ENCODE assay signal across 12 cellular contexts in genomic region chr20:35702051-35702823, GRCh38. TPM values are rescaled to one million over a fixed set of nuclear protein-coding genes. Genes with fewer than 3 reads are reported as not detected.
DNase-seq lines count a peak whose midpoint lies in the region; ATAC-seq and TF ChIP-seq lines count a peak whose summit lies in the region.
"Had no signal": no experiment of that assay in that cellular context is flagged by ENCODE, and none has a peak within 500 bp of the region (broad histone marks: within the 10 kb centered on the region; RNA-seq: fewer than 3 reads in every experiment).

No MANE protein-coding gene starts in this region.

- DNase-seq in activated T-cell treated with anti-CD3 and anti-CD28 coated beads, Interleukin-2, amount 50 U/mL, for 4 hours: no peak
- no peak for DNase-seq in activated T-cell treated with anti-CD3 and anti-CD28 coated beads, Interleukin-2, amount 50 U/mL, for 1 hour
- DNase-seq in SJCRH30 (peak; percentile 31 to 35), esophagus muscularis mucosa (ENCODE audit: extremely low spot score) (no peak), germinal center (ENCODE audit: low spot score) (no peak), SIG-M5 treated with dmso at 0.1 percent for 504 hours (lab: John Stamatoyannopoulos, UW; ENCODE audit: unreplicated experiment) (no peak)
- DNase-seq in stimulated activated naive B cell treated with anti-CD40 and anti-IgM and Interleukin-4, amounts not matched to agents 10 μg/mL and 1 μg/mL and 100 μg/mL, for 72 hours: no peak
- DNase-seq: amygdala, substantia nigra had no signal

- peaks cover 38% of the 10 kb centered on the region for H3K36me3 Mint-ChIP-seq in activated T-cell treated with anti-CD3 and anti-CD28 coated beads, Interleukin-2, amount 50 U/mL, for 4 hours (ENCODE audit: insufficient read depth)
- H3K36me3 Mint-ChIP-seq in stimulated activated naive B cell treated with anti-CD40 and anti-IgM and Interleukin-4, amounts not matched to agents 10 μg/mL and 1 μg/mL and 100 μg/mL, for 72 hours: peaks cover 29 to 56% of the 10 kb centered on the region in 2 donors

- H3K27me3 ChIP-seq in SJCRH30: no peaks in the 10 kb centered on the region
- no peaks in the 10 kb centered on the region for H3K27me3 ChIP-seq in esophagus muscularis mucosa

- WGBS in esophagus muscularis mucosa: 72% methylated on average over 12 of the region's 12 CpGs

- peak overlapping the region; percentile 79 for H3K27ac Mint-ChIP-seq in stimulated activated naive B cell treated with anti-CD40 and anti-IgM and Interleukin-4, amounts not matched to agents 10 μg/mL and 1 μg/mL and 100 μg/mL, for 72 hours

- peak overlapping the region; percentile 43 for H3K4me3 Mint-ChIP-seq in activated T-cell treated with anti-CD3 and anti-CD28 coated beads, Interleukin-2, amount 50 U/mL, for 4 hours
- no peak overlapping the region for H3K4me3 Mint-ChIP-seq in stimulated activated naive B cell treated with anti-CD40 and anti-IgM and Interleukin-4, amounts not matched to agents 10 μg/mL and 1 μg/mL and 100 μg/mL, for 72 hours

- ATAC-seq in activated T-cell treated with anti-CD3 and anti-CD28 coated beads, Interleukin-2, amount 50 U/mL, for 4 hours: no peak
- ATAC-seq in stimulated activated naive B cell treated with anti-CD40 and anti-IgM and Interleukin-4, amounts not matched to agents 10 μg/mL and 1 μg/mL and 100 μg/mL, for 72 hours (replicated peaks): no peak
- no peak for ATAC-seq in GM19324 (IDR thresholded peaks at IDR 0.05; ENCODE audit: low FRiP score, unreplicated experiment)
- ATAC-seq: sciatic nerve had no signal

- intact Hi-C loops in esophagus muscularis mucosa (cut with DNase I): loop anchor here (10.0 kb wide), 1 partner anchor 183 kb away; no protein-coding TSS in a partner anchor

- H3K4me1 Mint-ChIP-seq in activated T-cell treated with anti-CD3 and anti-CD28 coated beads, Interleukin-2, amount 50 U/mL, for 4 hours (ENCODE audit: low read depth): peaks cover 25% of the 10 kb centered on the region
- peaks cover 22 to 32% of the 10 kb centered on the region in 2 donors for H3K4me1 Mint-ChIP-seq in stimulated activated naive B cell treated with anti-CD40 and anti-IgM and Interleukin-4, amounts not matched to agents 10 μg/mL and 1 μg/mL and 100 μg/mL, for 72 hours

- H3K4me3 ChIP-seq in SJCRH30 (no peak overlapping the region), esophagus muscularis mucosa (no peak overlapping the region)

- H3K4me1 ChIP-seq in SJCRH30 (peaks cover 17% of the 10 kb centered on the region), esophagus muscularis mucosa (peaks cover 19 to 47% (median 30%) of the 10 kb centered on the region in 4 donors)

- H3K9me3 Mint-ChIP-seq in activated T-cell treated with anti-CD3 and anti-CD28 coated beads, Interleukin-2, amount 50 U/mL, for 4 hours: no peaks in the 10 kb centered on the region
- H3K9me3 Mint-ChIP-seq in stimulated activated naive B cell treated with anti-CD40 and anti-IgM and Interleukin-4, amounts not matched to agents 10 μg/mL and 1 μg/mL and 100 μg/mL, for 72 hours: no peaks in the 10 kb centered on the region

- no peak for TF ChIP-seq EP300 in esophagus muscularis mucosa (IDR thresholded peaks at IDR 0.05)

- no peak for TF ChIP-seq CTCF in esophagus muscularis mucosa (IDR thresholded peaks at IDR 0.05)

- no peak for TF ChIP-seq POLR2A in esophagus muscularis mucosa (IDR thresholded peaks at IDR 0.05; ENCODE audit: low read depth)

- no peaks in the 10 kb centered on the region for H3K27me3 Mint-ChIP-seq in activated T-cell treated with anti-CD3 and anti-CD28 coated beads, Interleukin-2, amount 50 U/mL, for 4 hours (ENCODE audit: low read depth)
- H3K27me3 Mint-ChIP-seq in stimulated activated naive B cell treated with anti-CD40 and anti-IgM and Interleukin-4, amounts not matched to agents 10 μg/mL and 1 μg/mL and 100 μg/mL, for 72 hours: no peaks in the 10 kb centered on the region

- H3K9me3 ChIP-seq in SJCRH30 (replicated peaks) (no peaks in the 10 kb centered on the region), esophagus muscularis mucosa (no peaks in the 10 kb centered on the region)

- peaks cover 66% of the 10 kb centered on the region for H3K36me3 ChIP-seq in SJCRH30
- H3K36me3 ChIP-seq in esophagus muscularis mucosa: peaks cover 41 to 66% (median 62%) of the 10 kb centered on the region in 4 donors

- no peak overlapping the region; the same call in 1 of the 2 replicates for H3K27ac ChIP-seq in SJCRH30
- peak overlapping the region in 3 of 4 donors; percentile 15 to 93 (median 17) for H3K27ac ChIP-seq in esophagus muscularis mucosa (replicated peaks in 1 of 4)
- H3K27ac ChIP-seq: C4-2B had no signal

RNA-seq across cellular contexts. Expression of gene ROMO1, which starts 3.0 kb away (rescaled TPM):
- 100 to 1,000 TPM; 160 to 171 (median 171) TPM for total RNA-seq in activated T-cell treated with anti-CD3 and anti-CD28 coated beads, Interleukin-2, amount 50 U/mL, for 4 hours
- 282 and 419 TPM in 2 replicates for total RNA-seq in SJCRH30 (2014; rRNA removed; shearing (Covaris generic))
- 100 to 1,000 TPM; 159 to 360 (median 263) TPM for total RNA-seq in esophagus muscularis mucosa

RNA-seq across cellular contexts. Expression of gene NFS1, which starts 3.1 kb away (rescaled TPM):
- total RNA-seq in activated T-cell treated with anti-CD3 and anti-CD28 coated beads, Interleukin-2, amount 50 U/mL, for 4 hours: 10 to 100 TPM; 29.0 to 39.4 (median 38.4) TPM
- 27.6 and 28.7 TPM in 2 replicates for total RNA-seq in SJCRH30 (2014; rRNA removed; shearing (Covaris generic))
- total RNA-seq in esophagus muscularis mucosa: 10 to 100 TPM; 25.3 to 63.3 (median 32.7) TPM

RNA-seq across cellular contexts. Expression of gene CPNE1, which starts 37.5 kb away (rescaled TPM):
- total RNA-seq in activated T-cell treated with anti-CD3 and anti-CD28 coated beads, Interleukin-2, amount 50 U/mL, for 4 hours: 100 to 1,000 TPM; 229 to 264 (median 257) TPM
- total RNA-seq in SJCRH30 (2014; rRNA removed; shearing (Covaris generic)): 276 and 297 TPM in 2 replicates
- total RNA-seq in esophagus muscularis mucosa: 100 to 1,000 TPM in 2 of 4 donors, 10 to 100 TPM in 2; 23.0 to 148 (median 99.9) TPM

RNA-seq across cellular contexts. Expression of gene RBM12, which starts 37.5 kb away (rescaled TPM):
- 100 to 1,000 TPM; 135 to 137 (median 136) TPM for total RNA-seq in activated T-cell treated with anti-CD3 and anti-CD28 coated beads, Interleukin-2, amount 50 U/mL, for 4 hours
- total RNA-seq in SJCRH30 (2014; rRNA removed; shearing (Covaris generic)): 137 and 142 TPM in 2 replicates
- total RNA-seq in esophagus muscularis mucosa: 10 to 100 TPM; 21.0 to 30.6 (median 24.0) TPM

RNA-seq across cellular contexts. Expression of gene RBM39, which starts 39.8 kb away (rescaled TPM):
- total RNA-seq in activated T-cell treated with anti-CD3 and anti-CD28 coated beads, Interleukin-2, amount 50 U/mL, for 4 hours: 100 to 1,000 TPM; 336 to 375 (median 337) TPM
- total RNA-seq in SJCRH30 (2014; rRNA removed; shearing (Covaris generic)): 423 and 517 TPM in 2 replicates
- total RNA-seq in esophagus muscularis mucosa: 100 to 1,000 TPM; 143 to 272 (median 165) TPM

Comparison
In these comparisons a context has a peak if more than half of its experiments do, and no peak if none do; other contexts are left out.
1. DNase-seq: peak in SJCRH30 (2 of 2); none in activated T-cell treated with anti-CD3 and anti-CD28 coated beads, Interleukin-2, amount 50 U/mL, for 4 hours (single experiment), activated T-cell treated with anti-CD3 and anti-CD28 coated beads, Interleukin-2, amount 50 U/mL, for 1 hour (single experiment), esophagus muscularis mucosa (single experiment), stimulated activated naive B cell treated with anti-CD40 and anti-IgM and Interleukin-4, amounts not matched to agents 10 μg/mL and 1 μg/mL and 100 μg/mL, for 72 hours (single experiment), germinal center (single experiment) and SIG-M5 treated with dmso at 0.1 percent for 504 hours (single experiment).